In the genomic region with DNA sequence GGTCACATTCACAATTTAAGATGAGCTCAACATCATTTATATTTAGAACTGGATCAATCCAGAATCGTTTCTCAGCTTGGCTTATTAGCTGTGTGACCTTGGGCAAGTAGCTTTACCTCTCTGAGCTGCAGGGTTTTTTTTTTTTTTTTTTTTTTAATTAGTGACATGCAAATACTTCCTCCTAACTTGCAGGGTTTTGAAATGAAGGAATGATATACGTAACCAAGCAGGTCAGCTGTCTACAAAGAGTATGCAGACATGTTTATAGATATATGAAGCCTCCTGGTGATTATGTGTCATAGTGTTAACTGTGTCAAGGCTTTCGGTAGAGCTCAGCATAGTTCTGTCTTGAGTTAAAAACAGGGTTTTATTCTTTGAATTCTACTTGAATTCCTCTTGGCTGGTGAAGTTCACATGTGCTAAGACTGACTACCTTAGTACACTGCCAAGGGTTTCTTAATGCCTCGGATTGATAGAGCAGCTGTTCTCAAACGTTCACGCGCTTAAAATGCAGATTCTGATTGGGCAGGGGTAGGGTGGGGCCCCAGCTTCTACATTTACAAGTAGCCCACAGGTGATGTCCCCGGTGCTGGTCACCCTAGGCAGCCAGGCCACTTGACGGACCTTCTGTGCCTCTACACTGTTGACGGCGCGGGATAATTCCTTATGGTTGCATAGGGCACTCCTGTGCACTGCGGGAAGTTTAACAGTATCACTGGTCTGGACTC, we compare ENCODE assay signal across 8 cellular contexts. TPM values are rescaled to one million over a fixed set of nuclear protein-coding genes. Genes with fewer than 3 reads are reported as not detected.
A peak's percentile ranks its signal among the peaks of the same experiment; 100 is the strongest.
DNase-seq lines count a peak whose midpoint lies in the region; ATAC-seq, FAIRE-seq and TF ChIP-seq lines count a peak whose summit lies in the region.

No MANE protein-coding gene starts in this region.

- H3K4me3 ChIP-seq in GM12875 (ENCODE audit: low read depth, low read length): peak overlapping the region; percentile 99
- peak overlapping the region; percentile 97 for H3K4me3 ChIP-seq in HUES48 (ENCODE audit: low read depth, low read length)
- peak overlapping the region; percentile 66 to 70 for H3K4me3 ChIP-seq in ascending aorta
- H3K4me3 ChIP-seq in kidney (ENCODE audit: low read length in 2 of 2): peak overlapping the region; percentile 68 to 99

- H3K4me3 Mint-ChIP-seq in stimulated activated naive CD8-positive, alpha-beta T cell treated with anti-CD3 and anti-CD28 coated beads, Interleukin-15, amount 100 ng/mL, for 72 hours: peak overlapping the region; percentile 75 to 78

- no peak for TF ChIP-seq CTCF in GM12875 (IDR thresholded peaks at IDR 0.05; ENCODE audit: borderline replicate concordance, insufficient read depth, low read depth, low read length)
- TF ChIP-seq CTCF in ascending aorta (IDR thresholded peaks at IDR 0.05): no peak
- no peak for TF ChIP-seq CTCF in kidney (IDR thresholded peaks at IDR 0.05; ENCODE audit: borderline replicate concordance, extremely low read depth, insufficient read depth)

- DNase-seq in ascending aorta (ENCODE audit: low spot score in 2 of 2) (peak in 1 of 2 donors; percentile 65), kidney (no peak), GM19240 (ENCODE audit: insufficient read length, low spot score) (no peak), NCI-H1417 (lab: John Stamatoyannopoulos, UW) (no peak)
- no peak for DNase-seq in stimulated activated naive CD8-positive, alpha-beta T cell treated with anti-CD3 and anti-CD28 coated beads, Interleukin-15, amount 100 ng/mL, for 72 hours

- peak; percentile 20 for ATAC-seq in GM21526 (IDR thresholded peaks at IDR 0.05; ENCODE audit: low FRiP score, unreplicated experiment)
- peak; percentile 24 for ATAC-seq in stimulated activated naive CD8-positive, alpha-beta T cell treated with anti-CD3 and anti-CD28 coated beads, Interleukin-15, amount 100 ng/mL, for 72 hours

- H3K27ac ChIP-seq in HUES48 (ENCODE audit: low read depth, low read length): no peak overlapping the region
- peak overlapping the region; percentile 86 to 91 for H3K27ac ChIP-seq in ascending aorta
- peak overlapping the region; percentile 28 to 61 for H3K27ac ChIP-seq in kidney (ENCODE audit: low read depth in 2 of 2, low read length in 2 of 2)

- H3K9ac ChIP-seq in HUES48 (ENCODE audit: low read depth, low read length) (no peak overlapping the region), kidney (ENCODE audit: low read length in 2 of 2) (peak overlapping the region in 1 of 2 donors; percentile 76)

- peak overlapping the region; percentile 46 to 92 for H3K27ac Mint-ChIP-seq in stimulated activated naive CD8-positive, alpha-beta T cell treated with anti-CD3 and anti-CD28 coated beads, Interleukin-15, amount 100 ng/mL, for 72 hours

- no peaks in the 10 kb centered on the region for H3K9me3 ChIP-seq in HUES48 (ENCODE audit: control insufficient read depth, insufficient read depth, low read length)
- no peaks in the 10 kb centered on the region for H3K9me3 ChIP-seq in ascending aorta
- H3K9me3 ChIP-seq in kidney (ENCODE audit: control insufficient read depth in 1 of 2, low read length in 2 of 2): no peaks in the 10 kb centered on the region

- H3K4me1 ChIP-seq in HUES48 (ENCODE audit: control insufficient read depth, insufficient read depth, low read length) (peaks cover 11% of the 10 kb centered on the region), ascending aorta (peaks cover 0 to 7% of the 10 kb centered on the region in 2 donors), kidney (ENCODE audit: control insufficient read depth in 1 of 2, insufficient read depth in 1 of 2, low read depth in 1 of 2, low read length in 2 of 2) (peaks cover 3 to 12% of the 10 kb centered on the region in 2 donors)

- H3K36me3 ChIP-seq in HUES48 (ENCODE audit: control insufficient read depth, insufficient read depth, low read length) (no peaks in the 10 kb centered on the region), ascending aorta (no peaks in the 10 kb centered on the region), kidney (ENCODE audit: control insufficient read depth in 1 of 2, insufficient read depth in 2 of 2, low read length in 2 of 2) (no peaks in the 10 kb centered on the region)

- H3K9me3 Mint-ChIP-seq in stimulated activated naive CD8-positive, alpha-beta T cell treated with anti-CD3 and anti-CD28 coated beads, Interleukin-15, amount 100 ng/mL, for 72 hours: no peaks in the 10 kb centered on the region

- H3K4me1 Mint-ChIP-seq in stimulated activated naive CD8-positive, alpha-beta T cell treated with anti-CD3 and anti-CD28 coated beads, Interleukin-15, amount 100 ng/mL, for 72 hours: peaks cover 8% of the 10 kb centered on the region

- intact Hi-C loops in ascending aorta (cut with DNase I): loop anchor here (5.0 kb wide), 1 partner anchor 185 kb away; no protein-coding TSS in a partner anchor
- intact Hi-C loops in kidney (cut with DNase I): no loop called here

- no peaks in the 10 kb centered on the region for H3K27me3 Mint-ChIP-seq in stimulated activated naive CD8-positive, alpha-beta T cell treated with anti-CD3 and anti-CD28 coated beads, Interleukin-15, amount 100 ng/mL, for 72 hours

- H3K27me3 ChIP-seq in HUES48 (ENCODE audit: control insufficient read depth, insufficient read depth, low read length): no peaks in the 10 kb centered on the region
- no peaks in the 10 kb centered on the region for H3K27me3 ChIP-seq in ascending aorta

- no peak for FAIRE-seq in kidney (lab: Jason Lieb, UNC)

RNA-seq across cellular contexts. Expression of a gene that starts 0.6 kb away (rescaled TPM):
- total RNA-seq in ascending aorta (7.2 TPM), kidney (13.4 TPM)
- polyA plus RNA-seq in kidney (ENCODE audit: insufficient read depth, low read depth, low replicate concordance): 2.7 TPM

RNA-seq across cellular contexts. Expression of a gene that starts 1.1 kb away (rescaled TPM):
- total RNA-seq in ascending aorta (1.7 TPM), kidney (31.0 TPM)
- 17.4 TPM for polyA plus RNA-seq in kidney (ENCODE audit: insufficient read depth, low read depth, low replicate concordance)

Comparison
In these comparisons a context has a peak if more than half of its experiments do, and no peak if none do; other contexts are left out.
1. RNA of a gene that starts 1.1 kb away (total RNA-seq): 31.0 TPM in kidney (single experiment); 1.7 TPM in ascending aorta (single experiment); every median in the first group is over 10 times any median in the second.
2. Peak in every context shown above with its lines, with median percentiles within 50 percentile points of each other: H3K4me3 ChIP-seq.